ENCODE assay signal across 8 cellular contexts in the genomic region with DNA sequence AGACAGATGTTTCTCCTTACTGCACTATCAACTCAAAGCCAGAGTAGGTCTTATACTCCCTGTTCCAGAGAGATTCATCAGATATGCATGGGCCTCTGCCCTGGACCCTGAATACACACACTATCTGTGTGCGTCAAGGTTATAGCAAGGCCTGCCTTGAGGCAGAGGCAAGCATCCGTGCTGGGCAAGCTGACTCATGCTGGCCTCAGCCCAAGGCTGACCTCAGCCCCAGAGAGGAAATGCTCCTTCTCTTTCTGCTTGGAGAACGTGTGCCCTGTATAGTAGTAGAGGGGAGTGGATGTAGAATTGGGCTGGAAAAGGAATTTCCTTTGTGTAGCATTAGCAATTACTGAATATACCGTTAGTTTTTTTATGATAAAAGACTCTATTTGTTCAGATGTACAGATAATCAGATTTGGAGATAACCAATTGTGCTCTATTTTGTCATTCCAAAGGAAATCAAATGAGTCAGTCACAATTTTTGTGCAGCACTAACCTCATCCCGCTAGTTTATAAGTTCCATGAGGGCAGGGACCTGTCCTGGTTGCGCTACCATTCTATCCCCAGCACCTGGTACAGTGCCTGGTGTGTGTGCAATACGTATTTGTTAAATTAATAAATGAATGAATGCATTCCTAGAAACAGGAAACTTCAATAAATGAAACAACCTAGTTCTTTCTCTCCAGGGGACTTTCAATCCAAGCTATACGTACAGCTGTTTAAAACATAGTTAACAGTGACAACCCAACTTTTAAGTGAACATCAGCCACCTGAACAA. TPM values are rescaled to one million over a fixed set of nuclear protein-coding genes. Genes with fewer than 3 reads are reported as not detected.
DNase-seq lines count a peak whose midpoint lies in the region; ATAC-seq and TF ChIP-seq lines count a peak whose summit lies in the region.

No MANE protein-coding gene starts in this region.

- no peaks in the 10 kb centered on the region for H3K4me1 Mint-ChIP-seq in activated CD4-positive, alpha-beta memory T cell treated with anti-CD3 and anti-CD28 coated beads, Interleukin-2, amount 10 ng/mL, durations not matched to agents 7 days and 5 days

- H3K9me3 Mint-ChIP-seq in activated CD4-positive, alpha-beta memory T cell treated with anti-CD3 and anti-CD28 coated beads, Interleukin-2, amount 10 ng/mL, durations not matched to agents 7 days and 5 days, result no peaks in the 10 kb centered on the region

- no peaks in the 10 kb centered on the region for H3K9me3 ChIP-seq in WERI-Rb-1 (ENCODE audit: severe bottlenecking)

- no peak overlapping the region for H3K27ac ChIP-seq in WERI-Rb-1

- DNase-seq in GM04504 (ENCODE audit: low read depth) (peak; percentile 85), SK-MEL-5 (ENCODE audit: low read depth, low spot score) (peak; percentile 97), globus pallidus (ENCODE audit: low spot score) (peak; percentile 47), renal cortical epithelial cell (ENCODE audit: low read depth) (peak; percentile 93), WERI-Rb-1 (no peak)
- no peak for DNase-seq in activated CD4-positive, alpha-beta memory T cell treated with anti-CD3 and anti-CD28 coated beads, Interleukin-2, amount 10 ng/mL, durations not matched to agents 7 days and 5 days
- DNase-seq in activated CD4-positive, alpha-beta T cell treated with anti-CD3 and anti-CD28 coated beads for 48 hours, result no peak

- peaks cover 29% of the 10 kb centered on the region for H3K27me3 Mint-ChIP-seq in activated CD4-positive, alpha-beta memory T cell treated with anti-CD3 and anti-CD28 coated beads, Interleukin-2, amount 10 ng/mL, durations not matched to agents 7 days and 5 days

- no peaks in the 10 kb centered on the region for H3K27me3 ChIP-seq in WERI-Rb-1 (ENCODE audit: insufficient read depth, low read depth, severe bottlenecking)

- CTCF ChIA-PET in activated CD4-positive, alpha-beta memory T cell treated with anti-CD3 and anti-CD28 coated beads, Interleukin-2, amount 10 ng/mL, durations not matched to agents 7 days and 5 days (lab: Charles Lee), result interaction anchor here (0.7 to 2.8 kb wide), 2 partner anchors 148 to 289 kb away, joined by 3 to 9 read pairs; no protein-coding TSS in a partner anchor

- no peaks in the 10 kb centered on the region for H3K36me3 ChIP-seq in WERI-Rb-1

- TF ChIP-seq CTCF in WERI-Rb-1 (IDR thresholded peaks at IDR 0.05; ENCODE audit: low read depth, low read length), result no peak

- in situ Hi-C loops in SK-MEL-5 (cut with HindIII; ENCODE audit: low pct_unique_long_range_greater_than_20kb, low sequenced_read_pairs), result no loop called here

- no peak overlapping the region for H3K4me3 ChIP-seq in WERI-Rb-1 (ENCODE audit: low read depth, low read length)

- no peak for ATAC-seq in GM21528 (IDR thresholded peaks at IDR 0.05; ENCODE audit: low FRiP score, unreplicated experiment)

- no peak overlapping the region for H3K27ac Mint-ChIP-seq in activated CD4-positive, alpha-beta memory T cell treated with anti-CD3 and anti-CD28 coated beads, Interleukin-2, amount 10 ng/mL, durations not matched to agents 7 days and 5 days

- no peak overlapping the region for H3K4me3 Mint-ChIP-seq in activated CD4-positive, alpha-beta memory T cell treated with anti-CD3 and anti-CD28 coated beads, Interleukin-2, amount 10 ng/mL, durations not matched to agents 7 days and 5 days

- H3K36me3 Mint-ChIP-seq in activated CD4-positive, alpha-beta memory T cell treated with anti-CD3 and anti-CD28 coated beads, Interleukin-2, amount 10 ng/mL, durations not matched to agents 7 days and 5 days (ENCODE audit: low read depth), result no peaks in the 10 kb centered on the region

- POLR2A ChIA-PET in activated CD4-positive, alpha-beta memory T cell treated with anti-CD3 and anti-CD28 coated beads, Interleukin-2, amount 10 ng/mL, durations not matched to agents 7 days and 5 days (lab: Charles Lee), result no interaction called here

RNA-seq across cellular contexts. Expression of a gene that starts 13.3 kb away (rescaled TPM):
- total RNA-seq in SK-MEL-5 (2014; rRNA removed; shearing (Covaris generic)), result 0.05 and 0.08 TPM in 2 replicates
- 0.54 and 1.2 TPM in 2 replicates for polyA plus RNA-seq in SK-MEL-5 (2015; cell fraction: cytosol; rRNA removed)
- polyA plus RNA-seq in SK-MEL-5 (2015; cell fraction: nucleus; rRNA removed), result 0.24 and 0.97 TPM in 2 replicates
- 0.17 and 0.20 TPM in 2 replicates for total RNA-seq in renal cortical epithelial cell
- not detected for total RNA-seq in activated CD4-positive, alpha-beta memory T cell treated with anti-CD3 and anti-CD28 coated beads, Interleukin-2, amount 10 ng/mL, durations not matched to agents 7 days and 5 days

RNA-seq across cellular contexts. Expression of a gene that starts 24.6 kb away (rescaled TPM):
- total RNA-seq in SK-MEL-5 (2014; rRNA removed; shearing (Covaris generic)), result 116 and 120 TPM in 2 replicates
- polyA plus RNA-seq in SK-MEL-5 (2015; cell fraction: cytosol; rRNA removed), result 45.6 and 66.1 TPM in 2 replicates
- 318 and 341 TPM in 2 replicates for polyA plus RNA-seq in SK-MEL-5 (2015; cell fraction: nucleus; rRNA removed)
- 59.9 and 73.6 TPM in 2 replicates for total RNA-seq in renal cortical epithelial cell
- 100 to 1,000 TPM; 106 to 120 TPM for total RNA-seq in activated CD4-positive, alpha-beta memory T cell treated with anti-CD3 and anti-CD28 coated beads, Interleukin-2, amount 10 ng/mL, durations not matched to agents 7 days and 5 days

Comparison
In these comparisons a context has a peak if more than half of its experiments do, and no peak if none do; other contexts are left out.
1. DNase-seq: peak in GM04504 (single experiment), SK-MEL-5 (single experiment), globus pallidus (single experiment) and renal cortical epithelial cell (single experiment); none in activated CD4-positive, alpha-beta memory T cell treated with anti-CD3 and anti-CD28 coated beads, Interleukin-2, amount 10 ng/mL, durations not matched to agents 7 days and 5 days (single experiment), activated CD4-positive, alpha-beta T cell treated with anti-CD3 and anti-CD28 coated beads for 48 hours (single experiment) and WERI-Rb-1 (single experiment).